ENCODE assay signal across 16 cellular contexts in genomic region chr4:168677879-168678278, GRCh38.
DNase-seq lines count a peak whose midpoint lies in the region; ATAC-seq, FAIRE-seq and TF ChIP-seq lines count a peak whose summit lies in the region.
"Had no signal": no experiment of that assay in that cellular context is flagged by ENCODE, and none has a peak within 500 bp of the region (broad histone marks: within the 10 kb centered on the region; RNA-seq: fewer than 3 reads in every experiment).

No MANE protein-coding gene starts in this region.

- peaks cover 9% of the 10 kb centered on the region; the same call in 1 of the 2 replicates for H3K23me2 ChIP-seq in H1 (ENCODE audit: low read depth, low read length)

- H3K4me3 Mint-ChIP-seq in osteocyte (ENCODE audit: unreplicated experiment), result no peak overlapping the region
- no peak overlapping the region for H3K4me3 Mint-ChIP-seq in activated CD4-positive, alpha-beta T cell treated with anti-CD3 and anti-CD28 coated beads, Interleukin-2, amount 10 ng/mL, durations not matched to agents 7 days and 5 days
- no peak overlapping the region for H3K4me3 Mint-ChIP-seq in natural killer cell treated with Interleukin-12 subunit alpha and Interleukin-12 subunit beta and Interleukin-15 and Interleukin-18, amount 100 ng/mL, for 72 hours

- H3K4me1 ChIP-seq in HepG2 (ENCODE audit: insufficient read depth, low read length), result peaks cover 28% of the 10 kb centered on the region
- H3K4me1 ChIP-seq in right lobe of liver, result no peaks in the 10 kb centered on the region
- H3K4me1 ChIP-seq in H1 (replicated peaks in 1 of 4; ENCODE audit: control insufficient read depth in 3 of 4, insufficient read depth in 4 of 4, low read length in 3 of 4), result no peaks in the 10 kb centered on the region; a peak in 1 of 7 replicates
- H3K4me1 ChIP-seq: BE2C, HAP-1 had no signal

- no peak overlapping the region for H2BK20ac ChIP-seq in H1 (ENCODE audit: low read length)

- DNase-seq in HepG2 (ENCODE audit: low spot score), result peak; percentile 10
- DNase-seq in right lobe of liver, result no peak
- no peak for DNase-seq in H1 (ENCODE audit: low read depth in 1 of 2, low spot score in 2 of 2)
- DNase-seq in osteocyte (ENCODE audit: extremely low spot score, unreplicated experiment), result no peak
- DNase-seq in activated CD4-positive, alpha-beta T cell treated with anti-CD3 and anti-CD28 coated beads, Interleukin-2, amount 10 ng/mL, durations not matched to agents 7 days and 5 days, result no peak
- DNase-seq in natural killer cell treated with Interleukin-12 subunit alpha and Interleukin-12 subunit beta and Interleukin-15 and Interleukin-18, amount 100 ng/mL, for 72 hours (ENCODE audit: low spot score), result no peak
- DNase-seq: BE2C, Kasumi-1, NCI-H1694, NCI-H2081 treated with DMSO at 0.1 percent for 48 hours, PC-3, SHP77 had no signal

- no peak for TF ChIP-seq POLR2A in HepG2 (IDR thresholded peaks at IDR 0.05; ENCODE audit: insufficient read depth in 1 of 2, low read depth in 2 of 2, low read length in 2 of 2)
- no peak for TF ChIP-seq POLR2A in right lobe of liver (IDR thresholded peaks at IDR 0.05)
- TF ChIP-seq POLR2A in H1 (IDR thresholded peaks at IDR 0.05; ENCODE audit: control extremely low read depth in 1 of 2, low read depth in 2 of 2, low read length in 2 of 2), result no peak

- POLR2A ChIA-PET in HepG2 (lab: Yijun Ruan, JAX) (no interaction called here), H1 (lab: Charles Lee; ENCODE audit: partially characterized antibody) (no interaction called here)
- POLR2A ChIA-PET in activated CD4-positive, alpha-beta T cell treated with anti-CD3 and anti-CD28 coated beads, Interleukin-2, amount 10 ng/mL, durations not matched to agents 7 days and 5 days (lab: Charles Lee), result no interaction called here

- no peak overlapping the region for H3K14ac ChIP-seq in H1 (ENCODE audit: insufficient read length)

- H3K79me1 ChIP-seq in H1 (ENCODE audit: low read depth, low read length), result no peaks in the 10 kb centered on the region; the same call in 1 of the 2 replicates

- H3K36me3 ChIP-seq in HepG2 (replicated peaks in 1 of 2; ENCODE audit: control insufficient read depth in 1 of 2, insufficient read depth in 2 of 2, low read length in 2 of 2) (no peaks in the 10 kb centered on the region), right lobe of liver (no peaks in the 10 kb centered on the region), H1 (ENCODE audit: control insufficient read depth in 2 of 4, insufficient read depth in 4 of 4, low read length in 3 of 4) (no peaks in the 10 kb centered on the region; a peak in 1 of 8 replicates)
- H3K36me3 ChIP-seq: BE2C, HAP-1 had no signal

- no peak overlapping the region for H2BK5ac ChIP-seq in H1 (ENCODE audit: low read depth, low read length)

- H2BK120ac ChIP-seq in H1 (replicated peaks; ENCODE audit: low read depth, low read length), result no peak overlapping the region

- no peak overlapping the region for H4K5ac ChIP-seq in H1 (ENCODE audit: insufficient read length, low read depth, low read length)

- H3K4me1 Mint-ChIP-seq in osteocyte (ENCODE audit: unreplicated experiment), result peaks cover 49% of the 10 kb centered on the region
- H3K4me1 Mint-ChIP-seq in activated CD4-positive, alpha-beta T cell treated with anti-CD3 and anti-CD28 coated beads, Interleukin-2, amount 10 ng/mL, durations not matched to agents 7 days and 5 days, result no peaks in the 10 kb centered on the region
- peaks cover 0 to 7% of the 10 kb centered on the region in 2 donors for H3K4me1 Mint-ChIP-seq in natural killer cell treated with Interleukin-12 subunit alpha and Interleukin-12 subunit beta and Interleukin-15 and Interleukin-18, amount 100 ng/mL, for 72 hours (ENCODE audit: low read depth in 2 of 2)

- H3K27ac ChIP-seq in HepG2 (ENCODE audit: extremely low read length, insufficient read depth, low read length), result no peak overlapping the region
- no peak overlapping the region for H3K27ac ChIP-seq in right lobe of liver
- H3K27ac ChIP-seq in H1 (ENCODE audit: low read depth, low read length), result no peak overlapping the region

- no peak overlapping the region for H3K4ac ChIP-seq in H1 (replicated peaks; ENCODE audit: insufficient read length, low read depth, low read length)

- no peak overlapping the region for H3K18ac ChIP-seq in H1 (ENCODE audit: extremely low read depth, low read length)

- no peak overlapping the region for H2BK15ac ChIP-seq in H1 (ENCODE audit: low read length)

- no peak overlapping the region for H3K23ac ChIP-seq in H1 (ENCODE audit: insufficient read length)

- BruUV-seq in HepG2 (replicated peaks; lab: Mats Ljungman, UMichigan), result no TSS peak

- H3K36me3 Mint-ChIP-seq in osteocyte (ENCODE audit: unreplicated experiment), result peaks cover 33% of the 10 kb centered on the region
- no peaks in the 10 kb centered on the region for H3K36me3 Mint-ChIP-seq in activated CD4-positive, alpha-beta T cell treated with anti-CD3 and anti-CD28 coated beads, Interleukin-2, amount 10 ng/mL, durations not matched to agents 7 days and 5 days (ENCODE audit: low read depth)
- no peaks in the 10 kb centered on the region for H3K36me3 Mint-ChIP-seq in natural killer cell treated with Interleukin-12 subunit alpha and Interleukin-12 subunit beta and Interleukin-15 and Interleukin-18, amount 100 ng/mL, for 72 hours

- H3K4me2 ChIP-seq in HepG2 (ENCODE audit: low read depth, low read length), result 0 out of 2 replicates have a peak overlapping the region, but pooled peaks have one; percentile 24
- H3K4me2 ChIP-seq in H1 (ENCODE audit: insufficient read depth in 1 of 2, low read depth in 2 of 2, low read length in 2 of 2), result no peak overlapping the region
- H3K4me2 ChIP-seq: A549 had no signal

- H3K27me3 ChIP-seq in HepG2 (ENCODE audit: control insufficient read depth in 1 of 2, insufficient read depth in 2 of 2, low read length in 2 of 2), result peaks cover 0 to 1% of the 10 kb centered on the region in 2 experiments; a peak in 2 of 5 replicates
- H3K27me3 ChIP-seq in right lobe of liver, result no peaks in the 10 kb centered on the region
- H3K27me3 ChIP-seq in H1 (replicated peaks in 1 of 4; ENCODE audit: control insufficient read depth in 3 of 4, extremely low read depth in 1 of 4, insufficient read depth in 3 of 4, low read length in 3 of 4), result no peaks in the 10 kb centered on the region
- H3K27me3 ChIP-seq: BE2C had no signal

- H3K9me3 ChIP-seq in HepG2 (ENCODE audit: low read length) (no peaks in the 10 kb centered on the region), right lobe of liver (no peaks in the 10 kb centered on the region), H1 (ENCODE audit: insufficient read depth in 2 of 2, low read depth in 1 of 2, low read length in 1 of 2) (no peaks in the 10 kb centered on the region)
- H3K9me3 ChIP-seq: A549, BE2C, HAP-1 had no signal

- no peak for TF ChIP-seq EP300 in HepG2 (IDR thresholded peaks at IDR 0.05; ENCODE audit: low read depth in 2 of 2, low read length in 2 of 2)
- no peak for TF ChIP-seq EP300 in HepG2 (CRISPR knock-in tag; IDR thresholded peaks at IDR 0.05; ENCODE audit: borderline replicate concordance)
- TF ChIP-seq EP300 in H1 (IDR thresholded peaks at IDR 0.05; ENCODE audit: borderline replicate concordance in 1 of 2, low read depth in 2 of 2, low read length in 2 of 2), result no peak

- peak overlapping the region; percentile 83 for H3K27ac Mint-ChIP-seq in osteocyte (ENCODE audit: unreplicated experiment)
- H3K27ac Mint-ChIP-seq in activated CD4-positive, alpha-beta T cell treated with anti-CD3 and anti-CD28 coated beads, Interleukin-2, amount 10 ng/mL, durations not matched to agents 7 days and 5 days, result no peak overlapping the region
- H3K27ac Mint-ChIP-seq in natural killer cell treated with Interleukin-12 subunit alpha and Interleukin-12 subunit beta and Interleukin-15 and Interleukin-18, amount 100 ng/mL, for 72 hours, result no peak overlapping the region

- no peak overlapping the region for H2BK12ac ChIP-seq in H1 (ENCODE audit: low read depth, low read length)

- CTCF ChIA-PET in HepG2 (lab: Yijun Ruan, JAX; ENCODE audit: low intra/inter-chr PET ratio, low total read pairs), result no interaction called here
- CTCF ChIA-PET in H1 (lab: Charles Lee; ENCODE audit: partially characterized antibody), result interaction anchor here (0.6 to 0.9 kb wide), 2 partner anchors 30 to 126 kb away, joined by 3 read pairs; no protein-coding TSS in a partner anchor
- CTCF ChIA-PET in activated CD4-positive, alpha-beta T cell treated with anti-CD3 and anti-CD28 coated beads, Interleukin-2, amount 10 ng/mL, durations not matched to agents 7 days and 5 days (lab: Charles Lee), result no interaction called here

- FAIRE-seq in HepG2 (lab: Jason Lieb, UNC) (no peak), H1 (lab: Jason Lieb, UNC) (no peak)
- FAIRE-seq: A549 had no signal

- no peak for TF ChIP-seq RAD21 in HepG2 (CRISPR knock-in tag; IDR thresholded peaks at IDR 0.05)
- no peak for TF ChIP-seq RAD21 in H1 (IDR thresholded peaks at IDR 0.05 in 1 of 2, conservative IDR thresholded peaks at IDR 0.05 in 1 of 2; ENCODE audit: low read depth in 2 of 2, low read length in 2 of 2)

- ATAC-seq in HepG2 (peak; percentile 58), right lobe of liver (no peak), GM21423 (IDR thresholded peaks at IDR 0.05; ENCODE audit: unreplicated experiment) (no peak), HG02642 (IDR thresholded peaks at IDR 0.05; ENCODE audit: poor library complexity, unreplicated experiment) (no peak)
- no peak for ATAC-seq in natural killer cell treated with Interleukin-12 subunit alpha and Interleukin-12 subunit beta and Interleukin-15 and Interleukin-18, amount 100 ng/mL, for 72 hours
- ATAC-seq: A549, PC-3 had no signal

- no peak overlapping the region for H3K4me3 ChIP-seq in HepG2 (replicated peaks in 1 of 3; ENCODE audit: insufficient read depth in 1 of 3, low read depth in 2 of 3, low read length in 3 of 3)
- no peak overlapping the region for H3K4me3 ChIP-seq in right lobe of liver
- no peak overlapping the region for H3K4me3 ChIP-seq in H1 (ENCODE audit: extremely low read depth in 1 of 4, insufficient read depth in 2 of 4, low read depth in 3 of 4, low read length in 4 of 4)
- H3K4me3 ChIP-seq: A549, HAP-1 had no signal

- H3K79me2 ChIP-seq in HepG2 (ENCODE audit: insufficient read depth, low read length) (no peaks in the 10 kb centered on the region), H1 (ENCODE audit: control insufficient read depth in 1 of 2, insufficient read depth in 2 of 2, low read length in 2 of 2) (no peaks in the 10 kb centered on the region)

- intact Hi-C loops in HepG2 (cut with micrococcal nuclease; ENCODE audit: unreplicated experiment), result no loop called here
- intact Hi-C loops in right lobe of liver (cut with DNase I), result no loop called here

- H2AFZ ChIP-seq in HepG2 (ENCODE audit: low read length), result no peak overlapping the region
- H2AFZ ChIP-seq in H1 (ENCODE audit: low read length), result no peak overlapping the region

- H3K9me3 Mint-ChIP-seq in osteocyte (ENCODE audit: unreplicated experiment), result no peaks in the 10 kb centered on the region
- no peaks in the 10 kb centered on the region for H3K9me3 Mint-ChIP-seq in activated CD4-positive, alpha-beta T cell treated with anti-CD3 and anti-CD28 coated beads, Interleukin-2, amount 10 ng/mL, durations not matched to agents 7 days and 5 days
- H3K9me3 Mint-ChIP-seq in natural killer cell treated with Interleukin-12 subunit alpha and Interleukin-12 subunit beta and Interleukin-15 and Interleukin-18, amount 100 ng/mL, for 72 hours, result no peaks in the 10 kb centered on the region

- 47% methylated on average over 10 of the region's 11 CpGs for WGBS in HepG2 (ENCODE audit: low lambda C conversion rate)
- WGBS in right lobe of liver (ENCODE audit: insufficient coverage, low coverage, low lambda C conversion rate, missing lambda C conversion rate), result 89% methylated on average over 9 of the region's 11 CpGs
- 88% methylated on average over 11 of the region's 11 CpGs; no CpG with 5 or more reads in 1 of the 2 experiments for WGBS in H1 (ENCODE audit: extremely low coverage in 1 of 2, insufficient coverage in 1 of 2, insufficient read length in 1 of 2, insufficient replicate concordance in 2 of 2, low coverage in 1 of 2, low lambda C conversion rate in 2 of 2, missing lambda C conversion rate in 1 of 2), 2 experiments

- H2AK5ac ChIP-seq in H1 (ENCODE audit: low read depth, low read length), result no peak overlapping the region

- no peaks in the 10 kb centered on the region for H4K20me1 ChIP-seq in HepG2 (ENCODE audit: insufficient read depth, low read length)
- H4K20me1 ChIP-seq in H1 (replicated peaks in 1 of 2; ENCODE audit: control insufficient read depth in 1 of 2, insufficient read depth in 2 of 2, low read length in 2 of 2), result peaks cover 0 to 4% of the 10 kb centered on the region in 2 experiments

- H3K9ac ChIP-seq in HepG2 (ENCODE audit: insufficient read depth, low read depth, low read length) (no peak overlapping the region), H1 (replicated peaks in 1 of 4; ENCODE audit: extremely low read depth in 1 of 4, low read depth in 3 of 4, low read length in 3 of 4) (no peak overlapping the region)

- no peak overlapping the region for H4K91ac ChIP-seq in H1 (replicated peaks; ENCODE audit: insufficient read length, low read length)

- TF ChIP-seq CTCF in HepG2 (CRISPR knock-in tag; IDR thresholded peaks at IDR 0.05) (0 out of 2 replicates have a peak, but pooled peaks have one; percentile 2), right lobe of liver (IDR thresholded peaks at IDR 0.05) (no peak), H1 (IDR thresholded peaks at IDR 0.05; ENCODE audit: control extremely low read depth in 1 of 3, insufficient read depth in 1 of 3, low read depth in 1 of 3, low read length in 3 of 3) (no peak), osteocyte (IDR thresholded peaks at IDR 0.05) (no peak)

- no peaks in the 10 kb centered on the region for H3K27me3 Mint-ChIP-seq in osteocyte (ENCODE audit: unreplicated experiment)
- H3K27me3 Mint-ChIP-seq in activated CD4-positive, alpha-beta T cell treated with anti-CD3 and anti-CD28 coated beads, Interleukin-2, amount 10 ng/mL, durations not matched to agents 7 days and 5 days, result no peaks in the 10 kb centered on the region
- H3K27me3 Mint-ChIP-seq in natural killer cell treated with Interleukin-12 subunit alpha and Interleukin-12 subunit beta and Interleukin-15 and Interleukin-18, amount 100 ng/mL, for 72 hours, result peaks cover 6 to 9% of the 10 kb centered on the region in 2 donors

- no peak overlapping the region for H3K56ac ChIP-seq in H1 (replicated peaks; ENCODE audit: insufficient read length, low read depth, low read length)

- H4K8ac ChIP-seq in H1 (ENCODE audit: extremely low read depth, insufficient read depth, low read length), result peak overlapping the region; percentile 63

- in situ Hi-C loops in HepG2 (cut with HindIII; ENCODE audit: extremely low pct_ligation_motif_present, low pct_unique_long_range_greater_than_20kb), result no loop called here

Comparison
In these comparisons a context has a peak if more than half of its experiments do, and no peak if none do; other contexts are left out.
1. Of the 41 proteins assayed by ChIP-seq in both HepG2 and H1: peak only in HepG2: CTCF, MAX and USF2; only in H1: none; in both: none; in neither: 38.